ENCODE assay signal across 1 cellular context in genomic region chr15:63063877-63064409, GRCh38.
TF ChIP-seq lines count a peak whose summit lies in the region.

No MANE protein-coding gene starts in this region.

TF ChIP-seq in SK-N-SH treated with all-trans-retinoic acid at 6 μM for 48 hours, 23 proteins besides CTCF, POLR2A, EP300 and RAD21 (continued from another document):
- no peak for TF ChIP-seq ZNF8 (CRISPR knock-in tag; IDR thresholded peaks at IDR 0.05)
- no peak for TF ChIP-seq ZNF70 (CRISPR knock-in tag; IDR thresholded peaks at IDR 0.05)
- TF ChIP-seq PPARA (CRISPR knock-in tag; IDR thresholded peaks at IDR 0.05; ENCODE audit: borderline replicate concordance) = no peak
- no peak for TF ChIP-seq CSRNP3 (CRISPR knock-in tag; IDR thresholded peaks at IDR 0.05)
- TF ChIP-seq TCF4 (CRISPR knock-in tag; IDR thresholded peaks at IDR 0.05; ENCODE audit: borderline replicate concordance) = no peak
- TF ChIP-seq ZNF565 (CRISPR knock-in tag; conservative IDR thresholded peaks at IDR 0.05; ENCODE audit: low read depth) = no peak
- TF ChIP-seq OSR1 (CRISPR knock-in tag; IDR thresholded peaks at IDR 0.05) = no peak
- TF ChIP-seq SNAI2 (CRISPR knock-in tag; IDR thresholded peaks at IDR 0.05) = no peak
- no peak for TF ChIP-seq GLIS3 (CRISPR knock-in tag; IDR thresholded peaks at IDR 0.05)
- TF ChIP-seq ZC3H10 (CRISPR knock-in tag; IDR thresholded peaks at IDR 0.05) = no peak
- no peak for TF ChIP-seq ZFP30 (CRISPR knock-in tag; IDR thresholded peaks at IDR 0.05)
- TF ChIP-seq TSHZ2 (CRISPR knock-in tag; IDR thresholded peaks at IDR 0.05) = no peak
- no peak for TF ChIP-seq TOX (CRISPR knock-in tag; IDR thresholded peaks at IDR 0.05; ENCODE audit: borderline replicate concordance)
TF ChIP-seq in SK-N-SH treated with all-trans-retinoic acid at 6 μM for 48 hours: peak in this region for 0.
